In the genomic region with DNA sequence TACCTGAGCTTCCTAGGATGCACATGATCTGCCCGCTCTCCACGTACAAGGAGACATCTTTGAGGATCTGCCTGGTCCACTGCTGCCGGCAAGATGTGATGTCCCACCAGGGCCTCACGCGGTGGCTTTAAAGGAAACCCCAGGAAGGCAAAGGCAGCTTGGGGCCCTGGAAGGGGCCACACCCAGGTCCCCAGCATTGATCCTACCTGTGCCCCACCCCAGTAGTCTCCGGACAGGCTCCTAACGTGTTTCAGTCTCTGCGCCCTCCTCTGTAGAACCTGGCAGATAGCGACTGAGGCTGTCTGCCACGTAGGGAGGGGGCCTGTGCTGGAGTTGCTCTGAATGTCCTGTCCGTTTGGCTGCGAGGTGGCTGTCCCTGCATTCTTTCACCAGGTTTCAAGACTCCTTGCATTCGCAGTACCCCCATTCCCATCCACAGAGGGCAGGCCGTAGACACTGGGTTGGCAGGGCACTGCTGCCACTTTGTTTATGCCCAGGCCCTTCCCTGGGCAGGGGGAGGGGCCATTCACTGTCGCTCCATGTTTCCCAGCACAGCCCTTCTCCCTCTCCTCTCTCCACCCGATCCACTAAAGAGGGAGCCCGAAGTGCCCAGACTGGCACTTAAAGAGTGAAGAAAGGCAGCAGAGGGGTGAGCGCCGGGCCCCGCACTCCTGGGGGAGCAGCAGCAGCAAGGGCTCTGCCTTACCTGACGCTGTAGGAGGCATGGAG, we compare ENCODE assay signal across 27 cellular contexts. TPM values are rescaled to one million over a fixed set of nuclear protein-coding genes. Genes with fewer than 3 reads are reported as not detected.
A peak's percentile ranks its signal among the peaks of the same experiment; 100 is the strongest.
DNase-seq lines count a peak whose midpoint lies in the region; ATAC-seq and TF ChIP-seq lines count a peak whose summit lies in the region.
"Had no signal": no experiment of that assay in that cellular context is flagged by ENCODE, and none has a peak within 500 bp of the region (broad histone marks: within the 10 kb centered on the region; RNA-seq: fewer than 3 reads in every experiment).

No MANE protein-coding gene starts in this region.

- CTCF ChIA-PET in HEK293T (lab: Yijun Ruan, JAX): no interaction called here

- H3K27ac ChIP-seq in neuronal stem cell (replicated peaks; ENCODE audit: low read length) (no peak overlapping the region), uterus (no peak overlapping the region)
- H3K27ac ChIP-seq: A549, SJSA1 had no signal

- no peak overlapping the region for H3K9ac ChIP-seq in neuronal stem cell (ENCODE audit: low read depth, low read length, poor library complexity)

- no peaks in the 10 kb centered on the region for H3K36me3 ChIP-seq in neuronal stem cell (replicated peaks in 1 of 2; ENCODE audit: control insufficient read depth in 2 of 2, insufficient read depth in 2 of 2, low read length in 2 of 2)
- no peaks in the 10 kb centered on the region for H3K36me3 ChIP-seq in uterus
- H3K36me3 ChIP-seq: MG63, SJSA1 had no signal

- H3K4me3 ChIP-seq in neuronal stem cell (ENCODE audit: low read length in 2 of 2) (no peak overlapping the region), uterus (no peak overlapping the region)
- H3K4me3 ChIP-seq: A549, GM12878, MG63, SJSA1 had no signal

- no peaks in the 10 kb centered on the region for H3K9me3 ChIP-seq in neuronal stem cell (replicated peaks in 1 of 2; ENCODE audit: control insufficient read depth in 2 of 2, insufficient read depth in 1 of 2, low read depth in 1 of 2, low read length in 2 of 2)
- H3K9me3 ChIP-seq in uterus: no peaks in the 10 kb centered on the region
- H3K9me3 ChIP-seq: A549, Caco-2, MG63, SJSA1 had no signal

- H4K91ac ChIP-seq in neuronal stem cell (ENCODE audit: low read depth, low read length, poor library complexity): no peak overlapping the region

- H2AFZ ChIP-seq in neuronal stem cell (ENCODE audit: low read length): no peak overlapping the region

- H3K4me2 ChIP-seq in neuronal stem cell (ENCODE audit: insufficient read depth, low read length, poor library complexity, severe bottlenecking): no peak overlapping the region
- H3K4me2 ChIP-seq: A549 had no signal

- intact Hi-C loops in uterus (cut with DNase I; ENCODE audit: low total_unique reads): no loop called here

- peaks cover 0 to 2% (median 0%) of the 10 kb centered on the region in 3 experiments for H3K27me3 ChIP-seq in neuronal stem cell (ENCODE audit: control insufficient read depth in 3 of 3, insufficient read depth in 3 of 3, low read depth in 1 of 3, low read length in 3 of 3)
- H3K27me3 ChIP-seq in uterus: no peaks in the 10 kb centered on the region
- H3K27me3 ChIP-seq: MG63 had no signal

- H2BK120ac ChIP-seq in neuronal stem cell (ENCODE audit: low read depth, low read length): no peak overlapping the region

- TF ChIP-seq CTCF in GM13976 (IDR thresholded peaks at IDR 0.05; ENCODE audit: borderline replicate concordance, control extremely low read depth, extremely low read depth, insufficient read depth, missing control alignments): no peak
- TF ChIP-seq CTCF in uterus (IDR thresholded peaks at IDR 0.05): no peak

- no peak for TF ChIP-seq POLR2A in uterus (IDR thresholded peaks at IDR 0.05)

- DNase-seq in GM13976 (ENCODE audit: low spot score): peak; percentile 4
- DNase-seq in HEK293T (ENCODE audit: extremely low spot score): peak; percentile 2
- peak; percentile 78 for DNase-seq in left lobe of liver (ENCODE audit: low spot score)
- DNase-seq in neuronal stem cell (ENCODE audit: low spot score): no peak
- no peak for DNase-seq in HK-2 (ENCODE audit: unreplicated experiment)
- DNase-seq in uterus: no peak
- DNase-seq in NCI-H226: no peak
- DNase-seq: C1 segment of cervical spinal cord, Caco-2, EL, GDM1, IMR-90, KG1, MG63, NCI-H1105 treated with DMSO at 0.1 percent for 48 hours, NCI-H146, NCI-H2029, NCI-H526 treated with DMSO at 0.1 percent for 48 hours, Right ventricle myocardium superior, RPMI8226 had no signal

- H3K4me1 ChIP-seq in neuronal stem cell (ENCODE audit: control insufficient read depth in 2 of 2, insufficient read depth in 1 of 2, low read depth in 1 of 2, low read length in 2 of 2) (peaks cover 0 to 9% of the 10 kb centered on the region in 2 donors), uterus (no peaks in the 10 kb centered on the region)
- H3K4me1 ChIP-seq: A549, Caco-2, SJSA1 had no signal

- H4K8ac ChIP-seq in neuronal stem cell (ENCODE audit: low read depth, low read length): no peak overlapping the region

- no peak overlapping the region for H2BK12ac ChIP-seq in neuronal stem cell (ENCODE audit: low read length)

- POLR2A ChIA-PET in HEK293T (lab: Yijun Ruan, JAX): no interaction called here

- no peak overlapping the region for H3K4ac ChIP-seq in neuronal stem cell (ENCODE audit: low read length)

- H2AK5ac ChIP-seq in neuronal stem cell (ENCODE audit: low read depth, low read length): no peak overlapping the region

- no CpG with 5 or more reads among the region's 21 CpGs for WGBS in neuronal stem cell (ENCODE audit: extremely low coverage in 2 of 2, insufficient read length in 2 of 2, insufficient replicate concordance in 1 of 2), 2 donors

- H3K18ac ChIP-seq in neuronal stem cell (ENCODE audit: low read length): peak overlapping the region; percentile 53

- in situ Hi-C loops in GM13976 (cut with MboI; ENCODE audit: low sequenced_read_pairs, unreplicated experiment): no loop called here

- H3K79me1 ChIP-seq in neuronal stem cell (ENCODE audit: low read depth, low read length): no peaks in the 10 kb centered on the region

- H3K23ac ChIP-seq in neuronal stem cell (ENCODE audit: low read depth, low read length, poor library complexity): peak overlapping the region; percentile 81

- no peak overlapping the region for H2BK15ac ChIP-seq in neuronal stem cell (ENCODE audit: low read length)

- H3K14ac ChIP-seq in neuronal stem cell (ENCODE audit: low read length): peak overlapping the region; percentile 72

- peak; percentile 67 for ATAC-seq in left lobe of liver
- no peak for ATAC-seq in activated CD4-positive, CD25-positive, alpha-beta regulatory T cell treated with anti-CD3 and anti-CD28 coated beads, Interleukin-2, amount 50 U/mL, for 24 hours
- ATAC-seq: CD8-positive, alpha-beta T cell; GM12878 had no signal

- no peak overlapping the region for H2BK5ac ChIP-seq in neuronal stem cell (ENCODE audit: low read length)

TF ChIP-seq in HEK293T, 16 proteins besides CTCF, POLR2A, EP300 and RAD21:
- TF ChIP-seq FOXA1 (IDR thresholded peaks at IDR 0.05) (no peak), BHLHE40 (IDR thresholded peaks at IDR 0.05; ENCODE audit: borderline replicate concordance) (no peak), HDGF (IDR thresholded peaks at IDR 0.05; ENCODE audit: borderline replicate concordance) (no peak), FOXM1 (IDR thresholded peaks at IDR 0.05; ENCODE audit: borderline replicate concordance) (no peak)

RNA-seq across cellular contexts. Expression of gene ABCG5, which starts 0.6 kb away (rescaled TPM):
- total RNA-seq in left lobe of liver (57.0 TPM), uterus (not detected)
- polyA plus RNA-seq in neuronal stem cell (2013, experiment 1 of 2): not detected
- not detected for polyA plus RNA-seq in neuronal stem cell (2013, experiment 2 of 2)
- total RNA-seq: Caco-2; CD8-positive, alpha-beta T cell; GM12878; H4; IMR-90; NCI-H460; Right ventricle myocardium superior; SJSA1 had no signal
- polyA plus RNA-seq: A549, GM12878, IMR-90 had no signal

RNA-seq across cellular contexts. Expression of gene ABCG8, which starts 0.8 kb away (rescaled TPM):
- 121 TPM for total RNA-seq in left lobe of liver
- not detected for polyA plus RNA-seq in neuronal stem cell (2013, experiment 1 of 2)
- not detected for polyA plus RNA-seq in neuronal stem cell (2013, experiment 2 of 2)
- under 1 TPM in 1 of 4 donors, not detected in 3; 0.09 TPM for total RNA-seq in uterus
- total RNA-seq: Caco-2; CD8-positive, alpha-beta T cell; GM12878; H4; IMR-90; NCI-H460; SJSA1 had no signal
- polyA plus RNA-seq: A549, GM12878, IMR-90 had no signal

Comparison
In these comparisons a context has a peak if more than half of its experiments do, and no peak if none do; other contexts are left out.
1. DNase-seq: peak in GM13976 (single experiment), HEK293T (single experiment) and left lobe of liver (single experiment); none in neuronal stem cell (single experiment), HK-2 (single experiment), uterus (0 of 2) and NCI-H226 (single experiment).
2. RNA of gene ABCG5, which starts 0.6 kb away (total RNA-seq): 57.0 TPM in left lobe of liver (single experiment); not detected in uterus; every median in the first group is over 10 times any median in the second.
3. RNA of gene ABCG8, which starts 0.8 kb away (total RNA-seq): 121 TPM in left lobe of liver (single experiment); 0.09 TPM in uterus; every median in the first group is over 100 times any median in the second.